8 cellular contexts compared by ENCODE assay signal in genomic region chr16:88662222-88662842, GRCh38. TPM values are rescaled to one million over a fixed set of nuclear protein-coding genes. Genes with fewer than 3 reads are reported as not detected.
A peak's percentile ranks its signal among the peaks of the same experiment; 100 is the strongest.
DNase-seq lines count a peak whose midpoint lies in the region; ATAC-seq and TF ChIP-seq lines count a peak whose summit lies in the region.

No MANE protein-coding gene starts in this region.

- WGBS in adrenal gland, 4 donors: 2 to 7% (median 3%) methylated on average over 8 to 49 of the region's 49 CpGs
- WGBS in right lobe of liver (ENCODE audit: insufficient coverage, low coverage, low lambda C conversion rate, missing lambda C conversion rate): under 1% methylated on average over 31 of the region's 49 CpGs
- WGBS in upper lobe of left lung, 2 donors: 3% methylated on average over 19 to 45 of the region's 49 CpGs

- H3K4me3 ChIP-seq in DND-41 (ENCODE audit: low read depth in 1 of 2, low read length in 2 of 2): peak overlapping the region; percentile 76 to 82
- H3K4me3 ChIP-seq in adrenal gland: peak overlapping the region; percentile 39 to 83 (median 72)
- H3K4me3 ChIP-seq in right lobe of liver: peak overlapping the region; percentile 94 to 97 (median 94)
- peak overlapping the region; percentile 67 to 99 (median 88) for H3K4me3 ChIP-seq in upper lobe of left lung

- H3K9me3 ChIP-seq in DND-41 (ENCODE audit: insufficient read depth, low read length, severe bottlenecking): no peaks in the 10 kb centered on the region
- no peaks in the 10 kb centered on the region for H3K9me3 ChIP-seq in adrenal gland (replicated peaks in 1 of 3)
- H3K9me3 ChIP-seq in right lobe of liver: no peaks in the 10 kb centered on the region
- no peaks in the 10 kb centered on the region for H3K9me3 ChIP-seq in upper lobe of left lung

- no peak for TF ChIP-seq EP300 in upper lobe of left lung (IDR thresholded peaks at IDR 0.05)

- H3K9ac ChIP-seq in DND-41 (ENCODE audit: low read depth, low read length): peak overlapping the region; percentile 78

- DNase-seq in DND-41 (peak; percentile 29), adrenal gland (no peak), right lobe of liver (peak in 1 of 3 donors; percentile 57), upper lobe of left lung (peak in 1 of 2 donors; percentile 85), NCI-H128 (lab: John Stamatoyannopoulos, UW; ENCODE audit: unreplicated experiment) (no peak), DMS114 treated with DMSO at 0.1 percent for 48 hours (lab: John Stamatoyannopoulos, UW; ENCODE audit: unreplicated experiment) (no peak)

- TF ChIP-seq CTCF in DND-41 (IDR thresholded peaks at IDR 0.05; ENCODE audit: borderline replicate concordance, extremely low read depth, low read length, poor library complexity, severe bottlenecking) (no peak), adrenal gland (IDR thresholded peaks at IDR 0.05) (no peak), right lobe of liver (IDR thresholded peaks at IDR 0.05) (no peak), upper lobe of left lung (IDR thresholded peaks at IDR 0.05) (no peak)

- ATAC-seq in DND-41 (ENCODE audit: insufficient read depth, low read depth) (no peak), HG03064 (IDR thresholded peaks at IDR 0.05; ENCODE audit: low read depth, unreplicated experiment) (peak; percentile 6), right lobe of liver (no peak), upper lobe of left lung (ENCODE audit: low FRiP score in 2 of 2) (no peak), HG03196 (IDR thresholded peaks at IDR 0.05; ENCODE audit: unreplicated experiment) (no peak)

- TF ChIP-seq POLR2A in adrenal gland (IDR thresholded peaks at IDR 0.05): no peak
- TF ChIP-seq POLR2A in right lobe of liver (IDR thresholded peaks at IDR 0.05): no peak
- no peak for TF ChIP-seq POLR2A in upper lobe of left lung (IDR thresholded peaks at IDR 0.05)

- H2AFZ ChIP-seq in DND-41 (ENCODE audit: low read depth, low read length): peak overlapping the region; percentile 81

- no peaks in the 10 kb centered on the region for H3K27me3 ChIP-seq in DND-41 (ENCODE audit: insufficient read depth, low read length, poor library complexity)
- no peaks in the 10 kb centered on the region for H3K27me3 ChIP-seq in adrenal gland
- no peaks in the 10 kb centered on the region for H3K27me3 ChIP-seq in right lobe of liver
- H3K27me3 ChIP-seq in upper lobe of left lung: no peaks in the 10 kb centered on the region

- H3K4me1 ChIP-seq in DND-41 (ENCODE audit: insufficient read depth, low read length) (peaks cover 23% of the 10 kb centered on the region), adrenal gland (replicated peaks in 1 of 2) (peaks cover 6 to 14% of the 10 kb centered on the region in 2 donors), right lobe of liver (peaks cover 0 to 26% (median 8%) of the 10 kb centered on the region in 4 donors), upper lobe of left lung (peaks cover 12 to 19% (median 15%) of the 10 kb centered on the region in 4 donors)

- intact Hi-C loops in adrenal gland (cut with DNase I): no loop called here
- intact Hi-C loops in right lobe of liver (cut with DNase I): no loop called here

- peaks cover 22% of the 10 kb centered on the region for H3K36me3 ChIP-seq in DND-41 (ENCODE audit: insufficient read depth, low read length)
- H3K36me3 ChIP-seq in adrenal gland (replicated peaks in 1 of 2): no peaks in the 10 kb centered on the region
- peaks cover 0 to 6% (median 0%) of the 10 kb centered on the region in 4 donors for H3K36me3 ChIP-seq in right lobe of liver
- peaks cover 0 to 13% (median 10%) of the 10 kb centered on the region in 4 donors for H3K36me3 ChIP-seq in upper lobe of left lung

- H3K27ac ChIP-seq in DND-41 (ENCODE audit: low read length): peak overlapping the region; percentile 83
- peak overlapping the region; percentile 49 to 90 (median 81) for H3K27ac ChIP-seq in adrenal gland
- H3K27ac ChIP-seq in right lobe of liver: peak overlapping the region; percentile 86 to 89 (median 88)
- H3K27ac ChIP-seq in upper lobe of left lung: peak overlapping the region; percentile 86 to 96 (median 92)

- H4K20me1 ChIP-seq in DND-41 (ENCODE audit: insufficient read depth, low read length): peaks cover 22% of the 10 kb centered on the region

- peaks cover 59% of the 10 kb centered on the region for H3K79me2 ChIP-seq in DND-41 (ENCODE audit: insufficient read depth, low read length)

- H3K4me2 ChIP-seq in DND-41 (ENCODE audit: insufficient read depth, low read length): peak overlapping the region; percentile 89

RNA-seq across cellular contexts. Expression of gene MVD, which starts 0.6 kb away (rescaled TPM):
- total RNA-seq in adrenal gland (100 to 1,000 TPM in 1 of 8 donors, 10 to 100 TPM in 7; 25.6 to 293 (median 34.6) TPM), right lobe of liver (10 to 100 TPM; 10.2 to 57.1 (median 15.2) TPM), upper lobe of left lung (100 to 1,000 TPM in 2 of 6 donors, 10 to 100 TPM in 4; 38.1 to 114 (median 90.5) TPM)
- 100 to 1,000 TPM in 1 of 3 donors, 10 to 100 TPM in 2; 60.7 to 257 (median 66.9) TPM for polyA plus RNA-seq in adrenal gland

RNA-seq across cellular contexts. Expression of gene CYBA, which starts 11.5 kb away (rescaled TPM):
- 100 to 1,000 TPM in 7 of 8 donors, 10 to 100 TPM in 1; 81.7 to 374 (median 155) TPM for total RNA-seq in adrenal gland
- 100 to 1,000 TPM in 2 of 3 donors, 10 to 100 TPM in 1; 19.6 to 271 (median 258) TPM for polyA plus RNA-seq in adrenal gland
- total RNA-seq in right lobe of liver: 10 to 100 TPM; 22.8 to 70.0 (median 41.3) TPM
- total RNA-seq in upper lobe of left lung: 100 to 1,000 TPM; 213 to 472 (median 322) TPM

RNA-seq across cellular contexts. Expression of gene IL17C, which starts 24.0 kb away (rescaled TPM):
- not detected for total RNA-seq in adrenal gland
- polyA plus RNA-seq in adrenal gland: not detected
- total RNA-seq in right lobe of liver: not detected
- under 1 TPM in 2 of 6 donors, not detected in 4; 0.40 to 0.76 TPM for total RNA-seq in upper lobe of left lung

RNA-seq across cellular contexts. Expression of gene SNAI3, which starts 24.0 kb away (rescaled TPM):
- total RNA-seq in adrenal gland (1 to 10 TPM in 1 of 8 donors, under 1 TPM in 5, not detected in 2; 0.35 to 1.7 (median 0.66) TPM), right lobe of liver (under 1 TPM; 0.15 to 0.98 (median 0.35) TPM), upper lobe of left lung (1 to 10 TPM in 4 of 6 donors, under 1 TPM in 1, not detected in 1; 0.78 to 8.1 (median 7.0) TPM)
- 1 to 10 TPM in 1 of 3 donors, under 1 TPM in 2; 0.11 to 2.1 (median 0.44) TPM for polyA plus RNA-seq in adrenal gland

RNA-seq across cellular contexts. Expression of gene RNF166, which starts 43.9 kb away (rescaled TPM):
- total RNA-seq in adrenal gland (10 to 100 TPM; 11.3 to 40.6 (median 31.1) TPM), right lobe of liver (10 to 100 TPM in 2 of 6 experiments, 1 to 10 TPM in 4; 8.1 to 12.8 (median 10.0) TPM), upper lobe of left lung (100 to 1,000 TPM in 1 of 6 donors, 10 to 100 TPM in 5; 23.2 to 101 (median 64.6) TPM)
- 10 to 100 TPM in 2 of 3 donors, 1 to 10 TPM in 1; 3.0 to 86.3 (median 25.1) TPM for polyA plus RNA-seq in adrenal gland
